ENCODE assay signal across 1 cellular context in genomic region chr1:14517813-14518180, GRCh38.
TF ChIP-seq lines count a peak whose summit lies in the region.

No MANE protein-coding gene starts in this region.

TF ChIP-seq in IMR-90, 13 proteins besides CTCF, POLR2A, EP300 and RAD21 (continued from another document):
- TF ChIP-seq RCOR1 (IDR thresholded peaks at IDR 0.05; ENCODE audit: insufficient replicate concordance, low read length) (no peak), BHLHE40 (IDR thresholded peaks at IDR 0.05; ENCODE audit: low read depth, low read length) (no peak)
